In genomic region chr16:50161950-50162349, GRCh38 we compare ENCODE assay signal across 18 cellular contexts.
"Had no signal": no experiment of that assay in that cellular context is flagged by ENCODE, and none has a peak within 500 bp of the region (broad histone marks: within the 10 kb centered on the region; RNA-seq: fewer than 3 reads in every experiment).

No MANE protein-coding gene starts in this region.

- H3K9me3 ChIP-seq: esophagus squamous epithelium, mucosa of descending colon, upper lobe of right lung had no signal

- H3K27ac ChIP-seq: upper lobe of right lung had no signal

- H3K9me3 Mint-ChIP-seq: activated CD4-positive, alpha-beta T cell treated with anti-CD3 and anti-CD28 coated beads, Interleukin-2, amount 10 ng/mL, durations not matched to agents 7 days and 5 days; nephron; stimulated activated naive B cell treated with anti-CD40 and anti-IgM and Interleukin-4, amounts not matched to agents 10 μg/mL and 1 μg/mL and 100 μg/mL, for 72 hours had no signal

- DNase-seq: activated CD4-positive, alpha-beta T cell treated with anti-CD3 and anti-CD28 coated beads, Interleukin-2, amount 10 ng/mL, durations not matched to agents 7 days and 5 days; activated CD4-positive, CD25-positive, alpha-beta regulatory T cell; activated gamma-delta T cell; esophagus squamous epithelium; foreskin fibroblast; mammary epithelial cell; mucosa of descending colon; occipital lobe; right cardiac atrium; stimulated activated naive B cell treated with anti-CD40 and anti-IgM and Interleukin-4, amounts not matched to agents 10 μg/mL and 1 μg/mL and 100 μg/mL, for 72 hours; T-helper 17 cell; upper lobe of right lung had no signal

- H3K27ac Mint-ChIP-seq: progenitor cell of endocrine pancreas; stimulated activated naive B cell treated with anti-CD40 and anti-IgM and Interleukin-4, amounts not matched to agents 10 μg/mL and 1 μg/mL and 100 μg/mL, for 72 hours had no signal

- ATAC-seq: left lobe of liver; mucosa of descending colon; right cardiac atrium; stimulated activated naive B cell treated with anti-CD40 and anti-IgM and Interleukin-4, amounts not matched to agents 10 μg/mL and 1 μg/mL and 100 μg/mL, for 72 hours; upper lobe of right lung had no signal

- H3K4me3 Mint-ChIP-seq: activated CD4-positive, alpha-beta T cell treated with anti-CD3 and anti-CD28 coated beads, Interleukin-2, amount 10 ng/mL, durations not matched to agents 7 days and 5 days; nephron; stimulated activated naive B cell treated with anti-CD40 and anti-IgM and Interleukin-4, amounts not matched to agents 10 μg/mL and 1 μg/mL and 100 μg/mL, for 72 hours had no signal

- H3K4me3 ChIP-seq: esophagus squamous epithelium, mucosa of descending colon, upper lobe of right lung had no signal

- H3K27me3 ChIP-seq: esophagus squamous epithelium, upper lobe of right lung had no signal

- H3K27me3 Mint-ChIP-seq: activated CD4-positive, alpha-beta T cell treated with anti-CD3 and anti-CD28 coated beads, Interleukin-2, amount 10 ng/mL, durations not matched to agents 7 days and 5 days; progenitor cell of endocrine pancreas; stimulated activated naive B cell treated with anti-CD40 and anti-IgM and Interleukin-4, amounts not matched to agents 10 μg/mL and 1 μg/mL and 100 μg/mL, for 72 hours; T-helper 17 cell had no signal

- FAIRE-seq: astrocyte, islet of Langerhans, TTC549 had no signal

- H3K36me3 ChIP-seq: upper lobe of right lung had no signal
